Comparison of ENCODE assay signal across 1 cellular context in the genomic region with DNA sequence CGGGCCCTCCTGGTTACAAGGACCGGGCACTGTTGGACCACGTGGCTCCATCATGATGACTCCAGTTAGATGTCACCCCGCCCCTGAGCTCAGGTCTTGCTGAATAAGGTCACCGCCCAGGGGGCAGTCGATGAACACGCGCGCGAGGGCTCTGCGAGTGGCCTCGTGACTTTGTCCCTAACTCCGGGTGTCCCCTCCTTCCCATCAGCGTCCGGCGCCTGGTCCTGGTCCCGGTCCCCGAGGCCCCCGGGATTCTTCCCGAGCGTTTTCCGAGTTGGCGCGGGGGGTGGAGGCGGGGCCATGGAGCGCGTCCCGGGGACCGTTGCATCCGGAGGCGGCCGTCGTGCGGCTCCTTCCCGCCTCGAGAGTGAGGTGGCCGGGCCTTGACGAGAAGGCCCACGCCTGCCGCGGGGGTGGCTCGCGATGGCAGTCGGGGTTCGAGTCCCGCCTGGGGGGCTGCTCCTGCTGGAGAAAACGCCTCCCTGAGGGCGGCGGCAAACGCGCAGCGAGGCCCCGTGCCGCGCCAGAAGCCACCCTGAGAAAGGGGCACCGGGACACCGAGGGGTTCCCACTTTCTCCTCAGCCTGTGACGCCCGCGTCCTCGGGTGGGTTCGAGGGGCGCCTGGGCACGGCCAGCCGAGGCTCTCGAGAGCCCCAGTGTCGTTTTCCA.
A peak's percentile ranks its signal among the peaks of the same experiment; 100 is the strongest.
TF ChIP-seq lines count a peak whose summit lies in the region.

No MANE protein-coding gene starts in this region.

TF ChIP-seq in HEK293, 187 proteins besides CTCF, POLR2A, EP300 and RAD21 (continued from another document):
- TF ChIP-seq, protein P1, sequence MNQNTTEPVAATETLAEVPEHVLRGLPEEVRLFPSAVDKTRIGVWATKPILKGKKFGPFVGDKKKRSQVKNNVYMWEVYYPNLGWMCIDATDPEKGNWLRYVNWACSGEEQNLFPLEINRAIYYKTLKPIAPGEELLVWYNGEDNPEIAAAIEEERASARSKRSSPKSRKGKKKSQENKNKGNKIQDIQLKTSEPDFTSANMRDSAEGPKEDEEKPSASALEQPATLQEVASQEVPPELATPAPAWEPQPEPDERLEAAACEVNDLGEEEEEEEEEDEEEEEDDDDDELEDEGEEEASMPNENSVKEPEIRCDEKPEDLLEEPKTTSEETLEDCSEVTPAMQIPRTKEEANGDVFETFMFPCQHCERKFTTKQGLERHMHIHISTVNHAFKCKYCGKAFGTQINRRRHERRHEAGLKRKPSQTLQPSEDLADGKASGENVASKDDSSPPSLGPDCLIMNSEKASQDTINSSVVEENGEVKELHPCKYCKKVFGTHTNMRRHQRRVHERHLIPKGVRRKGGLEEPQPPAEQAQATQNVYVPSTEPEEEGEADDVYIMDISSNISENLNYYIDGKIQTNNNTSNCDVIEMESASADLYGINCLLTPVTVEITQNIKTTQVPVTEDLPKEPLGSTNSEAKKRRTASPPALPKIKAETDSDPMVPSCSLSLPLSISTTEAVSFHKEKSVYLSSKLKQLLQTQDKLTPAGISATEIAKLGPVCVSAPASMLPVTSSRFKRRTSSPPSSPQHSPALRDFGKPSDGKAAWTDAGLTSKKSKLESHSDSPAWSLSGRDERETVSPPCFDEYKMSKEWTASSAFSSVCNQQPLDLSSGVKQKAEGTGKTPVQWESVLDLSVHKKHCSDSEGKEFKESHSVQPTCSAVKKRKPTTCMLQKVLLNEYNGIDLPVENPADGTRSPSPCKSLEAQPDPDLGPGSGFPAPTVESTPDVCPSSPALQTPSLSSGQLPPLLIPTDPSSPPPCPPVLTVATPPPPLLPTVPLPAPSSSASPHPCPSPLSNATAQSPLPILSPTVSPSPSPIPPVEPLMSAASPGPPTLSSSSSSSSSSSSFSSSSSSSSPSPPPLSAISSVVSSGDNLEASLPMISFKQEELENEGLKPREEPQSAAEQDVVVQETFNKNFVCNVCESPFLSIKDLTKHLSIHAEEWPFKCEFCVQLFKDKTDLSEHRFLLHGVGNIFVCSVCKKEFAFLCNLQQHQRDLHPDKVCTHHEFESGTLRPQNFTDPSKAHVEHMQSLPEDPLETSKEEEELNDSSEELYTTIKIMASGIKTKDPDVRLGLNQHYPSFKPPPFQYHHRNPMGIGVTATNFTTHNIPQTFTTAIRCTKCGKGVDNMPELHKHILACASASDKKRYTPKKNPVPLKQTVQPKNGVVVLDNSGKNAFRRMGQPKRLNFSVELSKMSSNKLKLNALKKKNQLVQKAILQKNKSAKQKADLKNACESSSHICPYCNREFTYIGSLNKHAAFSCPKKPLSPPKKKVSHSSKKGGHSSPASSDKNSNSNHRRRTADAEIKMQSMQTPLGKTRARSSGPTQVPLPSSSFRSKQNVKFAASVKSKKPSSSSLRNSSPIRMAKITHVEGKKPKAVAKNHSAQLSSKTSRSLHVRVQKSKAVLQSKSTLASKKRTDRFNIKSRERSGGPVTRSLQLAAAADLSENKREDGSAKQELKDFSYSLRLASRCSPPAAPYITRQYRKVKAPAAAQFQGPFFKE (tag by site-specific recombination; IDR thresholded peaks at IDR 0.05; ENCODE audit: borderline replicate concordance), result no peak
- TF ChIP-seq SP7 (tag by site-specific recombination; IDR thresholded peaks at IDR 0.05) (peak; percentile 38; the same call in 1 of the 2 replicates), ZFHX2 (tag by site-specific recombination; conservative IDR thresholded peaks at IDR 0.05) (no peak), ZNF521 (tag by site-specific recombination; IDR thresholded peaks at IDR 0.05) (no peak), TCF7L2 (IDR thresholded peaks at IDR 0.05; ENCODE audit: borderline replicate concordance, low read depth, low read length) (no peak), ZNF654 (tag by site-specific recombination; IDR thresholded peaks at IDR 0.05; ENCODE audit: low read depth) (no peak), ZNF544 (tag by site-specific recombination; IDR thresholded peaks at IDR 0.05) (no peak), IKZF3 (tag by site-specific recombination; IDR thresholded peaks at IDR 0.05) (0 out of 2 replicates have a peak, but pooled peaks have one; percentile 9), ZNF221 (tag by site-specific recombination; IDR thresholded peaks at IDR 0.05; ENCODE audit: borderline replicate concordance) (no peak)
TF ChIP-seq in HEK293: peak in this region for 5.
